ENCODE assay signal across 2 cellular contexts in genomic region chr14:56000846-56001245, GRCh38.
TF ChIP-seq lines count a peak whose summit lies in the region.

No MANE protein-coding gene starts in this region.

TF ChIP-seq in HepG2, 621 proteins besides CTCF, POLR2A, EP300 and RAD21 (continued from another document):
- peak; percentile 37; the same call in 1 of the 2 replicates for TF ChIP-seq USF2 (IDR thresholded peaks at IDR 0.05; ENCODE audit: low read depth, low read length)
- TF ChIP-seq USF2 (CRISPR knock-in tag; IDR thresholded peaks at IDR 0.05; ENCODE audit: borderline replicate concordance): no peak
- TF ChIP-seq RAD51 (IDR thresholded peaks at IDR 0.05; ENCODE audit: borderline replicate concordance): peak; percentile 69; the same call in 1 of the 2 replicates
- no peak for TF ChIP-seq ZNF773 (CRISPR knock-in tag; IDR thresholded peaks at IDR 0.05; ENCODE audit: borderline replicate concordance)

TF ChIP-seq in GM23338, 12 proteins besides CTCF, POLR2A, EP300 and RAD21 (continued from another document):
- no peak for TF ChIP-seq ZNF462 (CRISPR knock-in tag; IDR thresholded peaks at IDR 0.05)
- TF ChIP-seq JUNB (IDR thresholded peaks at IDR 0.05; ENCODE audit: unreplicated experiment): no peak
- TF ChIP-seq STAT1 (IDR thresholded peaks at IDR 0.05; ENCODE audit: unreplicated experiment): no peak
- TF ChIP-seq POLR2AphosphoS5 (IDR thresholded peaks at IDR 0.05; ENCODE audit: low read depth): no peak
- no peak for TF ChIP-seq EZH2 (IDR thresholded peaks at IDR 0.05; ENCODE audit: low read depth, unreplicated experiment)
- TF ChIP-seq ZNF114 (CRISPR knock-in tag; IDR thresholded peaks at IDR 0.05): no peak
- TF ChIP-seq REST (IDR thresholded peaks at IDR 0.05; ENCODE audit: unreplicated experiment): no peak
- no peak for TF ChIP-seq CREB1 (CRISPR knock-in tag; IDR thresholded peaks at IDR 0.05; ENCODE audit: low read depth)
